ENCODE assay signal across 35 cellular contexts in genomic region chr1:45136984-45137383, GRCh38.
"Had no signal": no experiment of that assay in that cellular context is flagged by ENCODE, and none has a peak within 500 bp of the region (broad histone marks: within the 10 kb centered on the region; RNA-seq: fewer than 3 reads in every experiment).

No MANE protein-coding gene starts in this region.

- H3K4me3 ChIP-seq: MG63 had no signal

- H3K4me2 ChIP-seq: KMS-11 had no signal

- H3K9ac ChIP-seq: KMS-11 had no signal

- H3K27ac ChIP-seq: KMS-11 had no signal

- H3K9me3 ChIP-seq: MG63 had no signal

- H3K36me3 ChIP-seq: MG63 had no signal

- H3K27me3 ChIP-seq: MG63 had no signal

- DNase-seq: Karpas-422, Kasumi-1, MG63, MM.1S, MV-4-11, NCI-H1048, NCI-H1092, NCI-H1092 treated with DMSO at 0.1 percent for 48 hours, NCI-H1105, NCI-H1105 treated with DMSO at 0.1 percent for 48 hours, NCI-H1417, NCI-H1417 treated with DMSO at 0.1 percent for 48 hours, NCI-H1436, NCI-H1436 treated with DMSO at 0.1 percent for 48 hours, NCI-H146, NCI-H1694, NCI-H1694 treated with DMSO at 0.1 percent for 48 hours, NCI-H187, NCI-H187 treated with DMSO at 0.1 percent for 48 hours, NCI-H1930, NCI-H2029, NCI-H2029 treated with DMSO at 0.1 percent for 48 hours, NCI-H2081, NCI-H2081 treated with DMSO at 0.1 percent for 48 hours, NCI-H2107, NCI-H2171, NCI-H2171 treated with DMSO at 0.1 percent for 48 hours, NCI-H2227 treated with DMSO at 0.1 percent for 48 hours, NCI-H226, NCI-H345, NCI-H446, NCI-H446 treated with DMSO at 0.1 percent for 48 hours, NCI-H510A, NCI-H510A treated with DMSO at 0.1 percent for 48 hours had no signal
